21 cellular contexts compared by ENCODE assay signal in genomic region chr15:97755726-97756125, GRCh38.
"Had no signal": no experiment of that assay in that cellular context is flagged by ENCODE, and none has a peak within 500 bp of the region (broad histone marks: within the 10 kb centered on the region; RNA-seq: fewer than 3 reads in every experiment).

No MANE protein-coding gene starts in this region.

- H3K4me1 Mint-ChIP-seq: endodermal cell had no signal

- H3K4me3 ChIP-seq: colonic mucosa, coronary artery, dorsolateral prefrontal cortex, esophagus muscularis mucosa, esophagus squamous epithelium, gastrocnemius medialis, gastroesophageal sphincter, heart left ventricle had no signal

- DNase-seq: colonic mucosa; cortex of kidney; dorsolateral prefrontal cortex; effector CD4-positive, alpha-beta T cell; effector CD8-positive, alpha-beta T cell; effector memory CD4-positive, alpha-beta T cell; effector memory CD8-positive, alpha-beta T cell; endodermal cell; esophagus squamous epithelium; gastrocnemius medialis; glutamatergic neuron; heart left ventricle had no signal

- H3K9me3 ChIP-seq: colonic mucosa, esophagus muscularis mucosa, esophagus squamous epithelium, gastrocnemius medialis, gastroesophageal sphincter, heart left ventricle had no signal

- H3K9me3 Mint-ChIP-seq: dendritic cell treated with granulocyte-macrophage colony-stimulating factor and Interleukin-4, amounts not matched to agents 40 ng/mL and 50 ng/mL, for 4 days; endodermal cell had no signal

- H3K4me3 Mint-ChIP-seq: dendritic cell treated with granulocyte-macrophage colony-stimulating factor and Interleukin-4, amounts not matched to agents 40 ng/mL and 50 ng/mL, for 4 days; effector memory CD8-positive, alpha-beta T cell; endodermal cell had no signal

- FAIRE-seq: colon, endothelial cell of umbilical vein had no signal

- H3K27me3 ChIP-seq: colonic mucosa, esophagus muscularis mucosa, esophagus squamous epithelium, gastrocnemius medialis, gastroesophageal sphincter had no signal

- H3K4me1 ChIP-seq: colonic mucosa, gastrocnemius medialis, heart left ventricle had no signal

- H3K27ac Mint-ChIP-seq: dendritic cell treated with granulocyte-macrophage colony-stimulating factor and Interleukin-4, amounts not matched to agents 40 ng/mL and 50 ng/mL, for 4 days; effector memory CD8-positive, alpha-beta T cell; endodermal cell had no signal

- H3K27ac ChIP-seq: colonic mucosa, coronary artery, dorsolateral prefrontal cortex, epithelial cell of prostate, esophagus muscularis mucosa, esophagus squamous epithelium, foreskin keratinocyte, gastrocnemius medialis, gastroesophageal sphincter, heart left ventricle had no signal

- H3K36me3 ChIP-seq: colonic mucosa, esophagus muscularis mucosa, esophagus squamous epithelium, gastrocnemius medialis, gastroesophageal sphincter, heart left ventricle had no signal

- ATAC-seq: effector memory CD8-positive, alpha-beta T cell; esophagus mucosa; gastrocnemius medialis; gastroesophageal sphincter; heart left ventricle had no signal

- H3K27me3 Mint-ChIP-seq: effector memory CD8-positive, alpha-beta T cell had no signal
